13 cellular contexts compared by ENCODE assay signal in the genomic region with DNA sequence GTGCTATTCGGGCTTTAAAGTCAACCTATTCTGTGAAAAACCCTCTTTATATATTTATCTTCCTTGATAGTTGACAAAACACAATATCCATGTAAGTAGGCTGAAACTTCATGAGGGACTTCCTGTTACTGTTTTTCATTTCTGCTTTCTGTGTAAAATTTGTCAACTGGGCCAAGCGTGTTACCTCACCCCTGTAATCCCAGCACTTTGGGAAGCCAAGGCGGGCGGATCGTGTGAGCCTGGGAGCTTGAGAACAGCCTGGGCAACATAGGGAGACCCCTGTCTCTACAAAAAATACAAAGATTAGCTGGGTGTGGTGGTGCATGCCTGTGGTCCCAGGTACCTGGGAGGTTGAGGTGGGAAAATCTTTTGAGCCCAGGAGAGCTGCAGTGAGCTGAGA.
"Had no signal": no experiment of that assay in that cellular context is flagged by ENCODE, and none has a peak within 500 bp of the region (broad histone marks: within the 10 kb centered on the region; RNA-seq: fewer than 3 reads in every experiment).

No MANE protein-coding gene starts in this region.

- H3K9me3 Mint-ChIP-seq: activated naive CD4-positive, alpha-beta T cell treated with anti-CD3 and anti-CD28 coated beads, Interleukin-2, amount 10 ng/mL, durations not matched to agents 7 days and 5 days; activated T-helper 2 cell treated with anti-CD3 and anti-CD28 coated beads, Interferon-gamma antibody, Interleukin-2, Interleukin-4, amounts not matched to agents 10 μg/mL and 5 μg/mL and 100 μg/mL, durations not matched to agents 14 hours and 24 hours and 36 hours; T-helper 2 cell treated with Interferon-gamma antibody and Interleukin-4, amounts not matched to agents 5 μg/mL and 100 μg/mL, for 36 hours had no signal

- H3K4me3 Mint-ChIP-seq: activated naive CD4-positive, alpha-beta T cell treated with anti-CD3 and anti-CD28 coated beads, Interleukin-2, amount 10 ng/mL, durations not matched to agents 7 days and 5 days; naive thymus-derived CD4-positive, alpha-beta T cell; T-helper 2 cell treated with Interferon-gamma antibody and Interleukin-4, amounts not matched to agents 5 μg/mL and 100 μg/mL, for 36 hours had no signal

- ATAC-seq: activated CD4-positive, CD25-positive, alpha-beta regulatory T cell treated with anti-CD3 and anti-CD28 coated beads, Interleukin-2, amount 50 U/mL, for 24 hours; esophagus mucosa; left lung; mucosa of descending colon; naive thymus-derived CD4-positive, alpha-beta T cell had no signal

- H3K4me1 Mint-ChIP-seq: activated naive CD4-positive, alpha-beta T cell treated with anti-CD3 and anti-CD28 coated beads, Interleukin-2, amount 10 ng/mL, durations not matched to agents 7 days and 5 days had no signal

- DNase-seq: activated naive CD4-positive, alpha-beta T cell treated with anti-CD3 and anti-CD28 coated beads, Interleukin-2, amount 10 ng/mL, durations not matched to agents 7 days and 5 days; activated T-cell treated with anti-CD3 and anti-CD28 coated beads for 4 hours; left lung; mucosa of descending colon; naive thymus-derived CD4-positive, alpha-beta T cell; posterior cingulate gyrus; retina; stimulated activated CD4-positive, alpha-beta T cell treated with anti-CD3 and anti-CD28 coated beads, Interleukin-12 subunit alpha, Interleukin-12 subunit beta, amount 100 ng/mL, for 4 hours; stimulated activated CD4-positive, alpha-beta T cell treated with anti-CD3 and anti-CD28 coated beads, Interleukin-2, amount 100 ng/mL, for 24 hours had no signal

- H3K36me3 Mint-ChIP-seq: activated naive CD4-positive, alpha-beta T cell treated with anti-CD3 and anti-CD28 coated beads, Interleukin-2, amount 10 ng/mL, durations not matched to agents 7 days and 5 days; naive thymus-derived CD4-positive, alpha-beta T cell had no signal

- H3K27ac Mint-ChIP-seq: activated naive CD4-positive, alpha-beta T cell treated with anti-CD3 and anti-CD28 coated beads, Interleukin-2, amount 10 ng/mL, durations not matched to agents 7 days and 5 days; activated T-helper 2 cell treated with anti-CD3 and anti-CD28 coated beads, Interferon-gamma antibody, Interleukin-2, Interleukin-4, amounts not matched to agents 10 μg/mL and 5 μg/mL and 100 μg/mL, durations not matched to agents 14 hours and 24 hours and 36 hours; naive thymus-derived CD4-positive, alpha-beta T cell; T-helper 2 cell treated with Interferon-gamma antibody and Interleukin-4, amounts not matched to agents 5 μg/mL and 100 μg/mL, for 36 hours had no signal
